In genomic region chr5:172147857-172148256, GRCh38 we compare ENCODE assay signal across 18 cellular contexts. TPM values are rescaled to one million over a fixed set of nuclear protein-coding genes. Genes with fewer than 3 reads are reported as not detected.
DNase-seq lines count a peak whose midpoint lies in the region; ATAC-seq and TF ChIP-seq lines count a peak whose summit lies in the region.
"Had no signal": no experiment of that assay in that cellular context is flagged by ENCODE, and none has a peak within 500 bp of the region (broad histone marks: within the 10 kb centered on the region; RNA-seq: fewer than 3 reads in every experiment).

No MANE protein-coding gene starts in this region.

- TF ChIP-seq POLR2A in transverse colon (IDR thresholded peaks at IDR 0.05) = no peak

- H3K4me1 ChIP-seq in mucosa of descending colon (ENCODE audit: low read depth) (no peaks in the 10 kb centered on the region), transverse colon (peaks cover 0 to 48% (median 19%) of the 10 kb centered on the region in 4 donors)
- H3K4me1 ChIP-seq: prostate gland had no signal

- no peak overlapping the region for H3K4me3 Mint-ChIP-seq in stimulated activated naive CD8-positive, alpha-beta T cell treated with anti-CD3 and anti-CD28 coated beads, Interleukin-15, Interleukin-2, amounts not matched to agents 100 ng/mL and 50 ng/mL, for 24 hours
- no peak overlapping the region for H3K4me3 Mint-ChIP-seq in stimulated activated naive CD8-positive, alpha-beta T cell treated with anti-CD3 and anti-CD28 coated beads, Interleukin-15, amount 100 ng/mL, for 72 hours

- DNase-seq in stimulated activated naive CD8-positive, alpha-beta T cell treated with anti-CD3 and anti-CD28 coated beads, Interleukin-15, amount 100 ng/mL, for 72 hours = no peak
- DNase-seq in activated naive CD4-positive, alpha-beta T cell treated with anti-CD3 and anti-CD28 coated beads, Interleukin-2, amount 50 U/mL, for 72 hours (ENCODE audit: low spot score in 2 of 2) = no peak
- peak; percentile 62 to 74 (median 70) for DNase-seq in mucosa of descending colon
- DNase-seq in transverse colon = peak; percentile 56
- DNase-seq in stimulated activated CD4-positive, alpha-beta T cell treated with anti-CD3 and anti-CD28 coated beads, Interleukin-4, amount 100 ng/mL, for 4 hours = no peak
- DNase-seq: activated CD4-positive, CD25-positive, alpha-beta regulatory T cell; DMS153; hippocampal formation; KG1; NCI-H1092 treated with DMSO at 0.1 percent for 48 hours; T-helper 1 cell had no signal

- no peak for TF ChIP-seq EP300 in transverse colon (IDR thresholded peaks at IDR 0.05; ENCODE audit: low read depth)

- intact Hi-C loops in mucosa of descending colon (cut with DNase I, micrococcal nuclease) (no loop called here), transverse colon (cut with DNase I; ENCODE audit: low total_unique reads) (no loop called here)

- H3K9me3 ChIP-seq in mucosa of descending colon = no peaks in the 10 kb centered on the region
- H3K9me3 ChIP-seq in transverse colon = no peaks in the 10 kb centered on the region
- H3K9me3 ChIP-seq: prostate gland had no signal

- no peaks in the 10 kb centered on the region for H3K9me3 Mint-ChIP-seq in stimulated activated naive CD8-positive, alpha-beta T cell treated with anti-CD3 and anti-CD28 coated beads, Interleukin-15, Interleukin-2, amounts not matched to agents 100 ng/mL and 50 ng/mL, for 24 hours
- H3K9me3 Mint-ChIP-seq in stimulated activated naive CD8-positive, alpha-beta T cell treated with anti-CD3 and anti-CD28 coated beads, Interleukin-15, amount 100 ng/mL, for 72 hours = no peaks in the 10 kb centered on the region
- H3K9me3 Mint-ChIP-seq in activated naive CD4-positive, alpha-beta T cell treated with anti-CD3 and anti-CD28 coated beads, Interleukin-2, amount 50 U/mL, for 72 hours = no peaks in the 10 kb centered on the region

- peak overlapping the region in 2 of 4 donors; percentile 61 to 68 for H3K27ac ChIP-seq in transverse colon
- H3K27ac ChIP-seq: coronary artery, prostate gland, RWPE1 had no signal

- H3K4me1 Mint-ChIP-seq in stimulated activated naive CD8-positive, alpha-beta T cell treated with anti-CD3 and anti-CD28 coated beads, Interleukin-15, Interleukin-2, amounts not matched to agents 100 ng/mL and 50 ng/mL, for 24 hours (ENCODE audit: low read depth) = peaks cover 85% of the 10 kb centered on the region
- H3K4me1 Mint-ChIP-seq in stimulated activated naive CD8-positive, alpha-beta T cell treated with anti-CD3 and anti-CD28 coated beads, Interleukin-15, amount 100 ng/mL, for 72 hours = peaks cover 91% of the 10 kb centered on the region

- WGBS in transverse colon (ENCODE audit: low coverage in 1 of 2), 2 donors = 62 to 70% methylated on average over 5 to 10 of the region's 10 CpGs

- ATAC-seq in stimulated activated naive CD8-positive, alpha-beta T cell treated with anti-CD3 and anti-CD28 coated beads, Interleukin-15, amount 100 ng/mL, for 72 hours = no peak
- ATAC-seq in activated naive CD4-positive, alpha-beta T cell treated with anti-CD3 and anti-CD28 coated beads, Interleukin-2, amount 50 U/mL, for 72 hours = peak in 1 of 2 donors; percentile 15
- ATAC-seq in mucosa of descending colon (peak; percentile 58), GM18861 (IDR thresholded peaks at IDR 0.05; ENCODE audit: unreplicated experiment) (no peak), HG02678 (IDR thresholded peaks at IDR 0.05; ENCODE audit: unreplicated experiment) (no peak)

- no peaks in the 10 kb centered on the region for H3K27me3 ChIP-seq in transverse colon

- H3K4me3 ChIP-seq in mucosa of descending colon (no peak overlapping the region), transverse colon (no peak overlapping the region)
- H3K4me3 ChIP-seq: coronary artery, prostate gland had no signal

- no peaks in the 10 kb centered on the region for H3K27me3 Mint-ChIP-seq in stimulated activated naive CD8-positive, alpha-beta T cell treated with anti-CD3 and anti-CD28 coated beads, Interleukin-15, Interleukin-2, amounts not matched to agents 100 ng/mL and 50 ng/mL, for 24 hours
- no peaks in the 10 kb centered on the region for H3K27me3 Mint-ChIP-seq in stimulated activated naive CD8-positive, alpha-beta T cell treated with anti-CD3 and anti-CD28 coated beads, Interleukin-15, amount 100 ng/mL, for 72 hours

- H3K36me3 ChIP-seq in mucosa of descending colon (ENCODE audit: low read depth) = no peaks in the 10 kb centered on the region
- H3K36me3 ChIP-seq in transverse colon = no peaks in the 10 kb centered on the region
- H3K36me3 ChIP-seq: prostate gland had no signal

- peaks cover 45% of the 10 kb centered on the region for H3K36me3 Mint-ChIP-seq in stimulated activated naive CD8-positive, alpha-beta T cell treated with anti-CD3 and anti-CD28 coated beads, Interleukin-15, Interleukin-2, amounts not matched to agents 100 ng/mL and 50 ng/mL, for 24 hours (ENCODE audit: low read depth)
- H3K36me3 Mint-ChIP-seq in activated naive CD4-positive, alpha-beta T cell treated with anti-CD3 and anti-CD28 coated beads, Interleukin-2, amount 50 U/mL, for 72 hours = peaks cover 15 to 23% of the 10 kb centered on the region in 2 donors

- TF ChIP-seq CTCF in mucosa of descending colon (IDR thresholded peaks at IDR 0.05) (no peak), transverse colon (IDR thresholded peaks at IDR 0.05) (no peak)

- H3K27ac Mint-ChIP-seq in stimulated activated naive CD8-positive, alpha-beta T cell treated with anti-CD3 and anti-CD28 coated beads, Interleukin-15, Interleukin-2, amounts not matched to agents 100 ng/mL and 50 ng/mL, for 24 hours = peak overlapping the region; percentile 84
- H3K27ac Mint-ChIP-seq in stimulated activated naive CD8-positive, alpha-beta T cell treated with anti-CD3 and anti-CD28 coated beads, Interleukin-15, amount 100 ng/mL, for 72 hours = no peak overlapping the region
- H3K27ac Mint-ChIP-seq in activated naive CD4-positive, alpha-beta T cell treated with anti-CD3 and anti-CD28 coated beads, Interleukin-2, amount 50 U/mL, for 72 hours = peak overlapping the region; percentile 40 to 58

- in situ Hi-C loops in transverse colon (cut with MboI; ENCODE audit: low pct_ligation_motif_present in 1 of 4, low pct_unique_long_range_greater_than_20kb in 1 of 4, low sequenced_read_pairs in 3 of 4) = no loop called here

RNA-seq across cellular contexts. Expression of gene STK10, which starts 40.2 kb away (rescaled TPM):
- 10 to 100 TPM; 42.9 to 92.2 TPM for total RNA-seq in activated naive CD4-positive, alpha-beta T cell treated with anti-CD3 and anti-CD28 coated beads, Interleukin-2, amount 50 U/mL, for 72 hours
- 10 to 100 TPM; 22.7 to 36.3 (median 29.9) TPM for total RNA-seq in mucosa of descending colon
- total RNA-seq in transverse colon = 100 to 1,000 TPM in 1 of 4 donors, 10 to 100 TPM in 3; 21.2 to 207 (median 49.3) TPM

RNA-seq across cellular contexts. Expression of gene EFCAB9, which starts 46.1 kb away (rescaled TPM):
- not detected for total RNA-seq in activated naive CD4-positive, alpha-beta T cell treated with anti-CD3 and anti-CD28 coated beads, Interleukin-2, amount 50 U/mL, for 72 hours
- not detected for total RNA-seq in mucosa of descending colon
- not detected for total RNA-seq in transverse colon
- total RNA-seq: aorta, prostate gland had no signal

Comparison
In these comparisons a context has a peak if more than half of its experiments do, and no peak if none do; other contexts are left out.
1. H3K27ac Mint-ChIP-seq: peak in stimulated activated naive CD8-positive, alpha-beta T cell treated with anti-CD3 and anti-CD28 coated beads, Interleukin-15, Interleukin-2, amounts not matched to agents 100 ng/mL and 50 ng/mL, for 24 hours (single experiment) and activated naive CD4-positive, alpha-beta T cell treated with anti-CD3 and anti-CD28 coated beads, Interleukin-2, amount 50 U/mL, for 72 hours (2 of 2); none in stimulated activated naive CD8-positive, alpha-beta T cell treated with anti-CD3 and anti-CD28 coated beads, Interleukin-15, amount 100 ng/mL, for 72 hours (0 of 2).
2. DNase-seq: peak in mucosa of descending colon (3 of 3) and transverse colon (single experiment); none in stimulated activated naive CD8-positive, alpha-beta T cell treated with anti-CD3 and anti-CD28 coated beads, Interleukin-15, amount 100 ng/mL, for 72 hours (0 of 2), activated naive CD4-positive, alpha-beta T cell treated with anti-CD3 and anti-CD28 coated beads, Interleukin-2, amount 50 U/mL, for 72 hours (0 of 2) and stimulated activated CD4-positive, alpha-beta T cell treated with anti-CD3 and anti-CD28 coated beads, Interleukin-4, amount 100 ng/mL, for 4 hours (0 of 2).